8 cellular contexts compared by ENCODE assay signal in the genomic region with DNA sequence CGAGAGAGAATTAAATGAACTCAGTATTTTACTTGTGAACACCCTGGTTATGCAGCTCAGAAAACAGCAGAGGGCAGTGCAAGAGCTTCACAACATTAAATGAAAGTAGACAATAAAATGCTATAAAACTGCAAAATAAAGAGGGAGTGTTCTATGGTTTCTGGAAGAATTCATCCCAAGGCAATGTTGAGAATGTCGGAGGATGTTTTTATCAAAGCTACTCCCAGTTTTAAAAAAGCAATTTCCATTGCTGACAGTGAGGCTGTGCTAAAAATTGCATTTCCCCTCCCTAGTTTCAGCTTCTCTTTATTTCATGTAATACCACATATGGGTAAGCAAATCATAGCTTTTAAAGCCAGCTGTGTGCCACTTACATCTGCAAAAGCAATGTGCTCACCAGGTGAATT.
DNase-seq lines count a peak whose midpoint lies in the region; ATAC-seq and TF ChIP-seq lines count a peak whose summit lies in the region.

No MANE protein-coding gene starts in this region.

- H3K4me1 Mint-ChIP-seq in GM23338: peaks cover 9% of the 10 kb centered on the region; the same call in 2 of the 3 replicates

- TF ChIP-seq CTCF in GM23338 (conservative IDR thresholded peaks at IDR 0.05; ENCODE audit: low read depth in 2 of 2): peak; percentile 59 to 68

- H3K27me3 Mint-ChIP-seq in GM23338 (ENCODE audit: insufficient read depth, low read depth, poor library complexity): no peaks in the 10 kb centered on the region

- H3K27ac Mint-ChIP-seq in GM23338: no peak overlapping the region

- H3K4me2 ChIP-seq in GM23338: no peak overlapping the region

- H3K4me3 ChIP-seq in GM23338: no peak overlapping the region

- no peak overlapping the region for H3K27ac ChIP-seq in GM23338 (ENCODE audit: low read depth)

- ATAC-seq in GM23338: no peak

- no peaks in the 10 kb centered on the region for H3K36me3 ChIP-seq in GM23338 (ENCODE audit: insufficient read depth)

- no peaks in the 10 kb centered on the region for H3F3A ChIP-seq in GM23338 (replicated peaks; ENCODE audit: low read depth)

- no peaks in the 10 kb centered on the region for H3K9me3 Mint-ChIP-seq in GM23338

- no peak overlapping the region for H3K4me3 Mint-ChIP-seq in GM23338

- no peaks in the 10 kb centered on the region for H3K9me2 ChIP-seq in GM23338 (ENCODE audit: insufficient read depth)

- no peak overlapping the region for H2AFZ ChIP-seq in GM23338

- H3K27me3 ChIP-seq in GM23338 (ENCODE audit: insufficient read depth): no peaks in the 10 kb centered on the region

- H3K79me2 ChIP-seq in GM23338 (replicated peaks; ENCODE audit: insufficient read depth): no peaks in the 10 kb centered on the region

- H3K4me1 ChIP-seq in GM23338 (ENCODE audit: insufficient read depth): peaks cover 8% of the 10 kb centered on the region; the same call in 1 of the 2 replicates

- H4K20me1 ChIP-seq in GM23338 (replicated peaks; ENCODE audit: insufficient read depth): no peaks in the 10 kb centered on the region

- H3K36me3 Mint-ChIP-seq in GM23338 (ENCODE audit: low read depth): no peaks in the 10 kb centered on the region

- peak; percentile 48 for DNase-seq in AG08395 (ENCODE audit: low spot score)
- DNase-seq in GM23338 (ENCODE audit: low spot score): peak; percentile 63
- DNase-seq in SW 1271 (lab: John Stamatoyannopoulos, UW): peak; percentile 11 to 51
- peak; percentile 16 for DNase-seq in iPS DF 4.7 (ENCODE audit: extremely low read depth, low spot score)
- no peak for DNase-seq in activated T-cell treated with anti-CD3 and anti-CD28 coated beads, Interleukin-2, amount 50 U/mL, for 1 hour
- DNase-seq in NCI-H524 treated with DMSO at 0.1 percent for 48 hours (lab: John Stamatoyannopoulos, UW): no peak
- no peak for DNase-seq in NK-92 treated with Interleukin-12 subunit alpha and Interleukin-12 subunit beta, amount 100 ng/mL, for 24 hours (lab: John Stamatoyannopoulos, UW)
- DNase-seq in activated CD4-positive, CD25-positive, alpha-beta regulatory T cell (lab: John Stamatoyannopoulos, UW): no peak

TF ChIP-seq in GM23338, 12 proteins besides CTCF, POLR2A, EP300 and RAD21:
- TF ChIP-seq POLR2AphosphoS5 (IDR thresholded peaks at IDR 0.05; ENCODE audit: low read depth) (no peak), EZH2 (IDR thresholded peaks at IDR 0.05; ENCODE audit: low read depth, unreplicated experiment) (no peak), EZH2phosphoT487 (IDR thresholded peaks at IDR 0.05; ENCODE audit: unreplicated experiment) (no peak), ZNF114 (CRISPR knock-in tag; IDR thresholded peaks at IDR 0.05) (no peak), ZNF331 (CRISPR knock-in tag; IDR thresholded peaks at IDR 0.05; ENCODE audit: low read depth) (no peak), JUNB (IDR thresholded peaks at IDR 0.05; ENCODE audit: unreplicated experiment) (no peak), STAT1 (IDR thresholded peaks at IDR 0.05; ENCODE audit: unreplicated experiment) (no peak), CREB1 (CRISPR knock-in tag; IDR thresholded peaks at IDR 0.05; ENCODE audit: low read depth) (no peak), NANOG (IDR thresholded peaks at IDR 0.05; ENCODE audit: borderline replicate concordance) (no peak)
- TF ChIP-seq, protein P1, sequence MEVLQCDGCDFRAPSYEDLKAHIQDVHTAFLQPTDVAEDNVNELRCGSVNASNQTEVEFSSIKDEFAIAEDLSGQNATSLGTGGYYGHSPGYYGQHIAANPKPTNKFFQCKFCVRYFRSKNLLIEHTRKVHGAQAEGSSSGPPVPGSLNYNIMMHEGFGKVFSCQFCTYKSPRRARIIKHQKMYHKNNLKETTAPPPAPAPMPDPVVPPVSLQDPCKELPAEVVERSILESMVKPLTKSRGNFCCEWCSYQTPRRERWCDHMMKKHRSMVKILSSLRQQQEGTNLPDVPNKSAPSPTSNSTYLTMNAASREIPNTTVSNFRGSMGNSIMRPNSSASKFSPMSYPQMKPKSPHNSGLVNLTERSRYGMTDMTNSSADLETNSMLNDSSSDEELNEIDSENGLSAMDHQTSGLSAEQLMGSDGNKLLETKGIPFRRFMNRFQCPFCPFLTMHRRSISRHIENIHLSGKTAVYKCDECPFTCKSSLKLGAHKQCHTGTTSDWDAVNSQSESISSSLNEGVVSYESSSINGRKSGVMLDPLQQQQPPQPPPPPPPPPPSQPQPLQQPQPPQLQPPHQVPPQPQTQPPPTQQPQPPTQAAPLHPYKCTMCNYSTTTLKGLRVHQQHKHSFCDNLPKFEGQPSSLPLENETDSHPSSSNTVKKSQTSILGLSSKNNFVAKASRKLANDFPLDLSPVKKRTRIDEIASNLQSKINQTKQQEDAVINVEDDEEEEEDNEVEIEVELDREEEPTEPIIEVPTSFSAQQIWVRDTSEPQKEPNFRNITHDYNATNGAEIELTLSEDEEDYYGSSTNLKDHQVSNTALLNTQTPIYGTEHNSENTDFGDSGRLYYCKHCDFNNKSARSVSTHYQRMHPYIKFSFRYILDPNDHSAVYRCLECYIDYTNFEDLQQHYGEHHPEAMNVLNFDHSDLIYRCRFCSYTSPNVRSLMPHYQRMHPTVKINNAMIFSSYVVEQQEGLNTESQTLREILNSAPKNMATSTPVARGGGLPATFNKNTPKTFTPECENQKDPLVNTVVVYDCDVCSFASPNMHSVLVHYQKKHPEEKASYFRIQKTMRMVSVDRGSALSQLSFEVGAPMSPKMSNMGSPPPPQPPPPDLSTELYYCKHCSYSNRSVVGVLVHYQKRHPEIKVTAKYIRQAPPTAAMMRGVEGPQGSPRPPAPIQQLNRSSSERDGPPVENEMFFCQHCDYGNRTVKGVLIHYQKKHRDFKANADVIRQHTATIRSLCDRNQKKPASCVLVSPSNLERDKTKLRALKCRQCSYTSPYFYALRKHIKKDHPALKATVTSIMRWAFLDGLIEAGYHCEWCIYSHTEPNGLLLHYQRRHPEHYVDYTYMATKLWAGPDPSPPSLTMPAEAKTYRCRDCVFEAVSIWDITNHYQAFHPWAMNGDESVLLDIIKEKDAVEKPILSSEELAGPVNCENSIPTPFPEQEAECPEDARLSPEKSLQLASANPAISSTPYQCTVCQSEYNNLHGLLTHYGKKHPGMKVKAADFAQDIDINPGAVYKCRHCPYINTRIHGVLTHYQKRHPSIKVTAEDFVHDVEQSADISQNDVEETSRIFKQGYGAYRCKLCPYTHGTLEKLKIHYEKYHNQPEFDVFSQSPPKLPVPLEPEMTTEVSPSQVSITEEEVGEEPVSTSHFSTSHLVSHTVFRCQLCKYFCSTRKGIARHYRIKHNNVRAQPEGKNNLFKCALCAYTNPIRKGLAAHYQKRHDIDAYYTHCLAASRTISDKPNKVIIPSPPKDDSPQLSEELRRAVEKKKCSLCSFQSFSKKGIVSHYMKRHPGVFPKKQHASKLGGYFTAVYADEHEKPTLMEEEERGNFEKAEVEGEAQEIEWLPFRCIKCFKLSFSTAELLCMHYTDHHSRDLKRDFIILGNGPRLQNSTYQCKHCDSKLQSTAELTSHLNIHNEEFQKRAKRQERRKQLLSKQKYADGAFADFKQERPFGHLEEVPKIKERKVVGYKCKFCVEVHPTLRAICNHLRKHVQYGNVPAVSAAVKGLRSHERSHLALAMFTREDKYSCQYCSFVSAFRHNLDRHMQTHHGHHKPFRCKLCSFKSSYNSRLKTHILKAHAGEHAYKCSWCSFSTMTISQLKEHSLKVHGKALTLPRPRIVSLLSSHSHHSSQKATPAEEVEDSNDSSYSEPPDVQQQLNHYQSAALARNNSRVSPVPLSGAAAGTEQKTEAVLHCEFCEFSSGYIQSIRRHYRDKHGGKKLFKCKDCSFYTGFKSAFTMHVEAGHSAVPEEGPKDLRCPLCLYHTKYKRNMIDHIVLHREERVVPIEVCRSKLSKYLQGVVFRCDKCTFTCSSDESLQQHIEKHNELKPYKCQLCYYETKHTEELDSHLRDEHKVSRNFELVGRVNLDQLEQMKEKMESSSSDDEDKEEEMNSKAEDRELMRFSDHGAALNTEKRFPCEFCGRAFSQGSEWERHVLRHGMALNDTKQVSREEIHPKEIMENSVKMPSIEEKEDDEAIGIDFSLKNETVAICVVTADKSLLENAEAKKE (CRISPR knock-in tag; IDR thresholded peaks at IDR 0.05): no peak
- TF ChIP-seq, protein P2, sequence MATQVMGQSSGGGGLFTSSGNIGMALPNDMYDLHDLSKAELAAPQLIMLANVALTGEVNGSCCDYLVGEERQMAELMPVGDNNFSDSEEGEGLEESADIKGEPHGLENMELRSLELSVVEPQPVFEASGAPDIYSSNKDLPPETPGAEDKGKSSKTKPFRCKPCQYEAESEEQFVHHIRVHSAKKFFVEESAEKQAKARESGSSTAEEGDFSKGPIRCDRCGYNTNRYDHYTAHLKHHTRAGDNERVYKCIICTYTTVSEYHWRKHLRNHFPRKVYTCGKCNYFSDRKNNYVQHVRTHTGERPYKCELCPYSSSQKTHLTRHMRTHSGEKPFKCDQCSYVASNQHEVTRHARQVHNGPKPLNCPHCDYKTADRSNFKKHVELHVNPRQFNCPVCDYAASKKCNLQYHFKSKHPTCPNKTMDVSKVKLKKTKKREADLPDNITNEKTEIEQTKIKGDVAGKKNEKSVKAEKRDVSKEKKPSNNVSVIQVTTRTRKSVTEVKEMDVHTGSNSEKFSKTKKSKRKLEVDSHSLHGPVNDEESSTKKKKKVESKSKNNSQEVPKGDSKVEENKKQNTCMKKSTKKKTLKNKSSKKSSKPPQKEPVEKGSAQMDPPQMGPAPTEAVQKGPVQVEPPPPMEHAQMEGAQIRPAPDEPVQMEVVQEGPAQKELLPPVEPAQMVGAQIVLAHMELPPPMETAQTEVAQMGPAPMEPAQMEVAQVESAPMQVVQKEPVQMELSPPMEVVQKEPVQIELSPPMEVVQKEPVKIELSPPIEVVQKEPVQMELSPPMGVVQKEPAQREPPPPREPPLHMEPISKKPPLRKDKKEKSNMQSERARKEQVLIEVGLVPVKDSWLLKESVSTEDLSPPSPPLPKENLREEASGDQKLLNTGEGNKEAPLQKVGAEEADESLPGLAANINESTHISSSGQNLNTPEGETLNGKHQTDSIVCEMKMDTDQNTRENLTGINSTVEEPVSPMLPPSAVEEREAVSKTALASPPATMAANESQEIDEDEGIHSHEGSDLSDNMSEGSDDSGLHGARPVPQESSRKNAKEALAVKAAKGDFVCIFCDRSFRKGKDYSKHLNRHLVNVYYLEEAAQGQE (IDR thresholded peaks at IDR 0.05; ENCODE audit: unreplicated experiment): no peak
- TF ChIP-seq, protein P3, sequence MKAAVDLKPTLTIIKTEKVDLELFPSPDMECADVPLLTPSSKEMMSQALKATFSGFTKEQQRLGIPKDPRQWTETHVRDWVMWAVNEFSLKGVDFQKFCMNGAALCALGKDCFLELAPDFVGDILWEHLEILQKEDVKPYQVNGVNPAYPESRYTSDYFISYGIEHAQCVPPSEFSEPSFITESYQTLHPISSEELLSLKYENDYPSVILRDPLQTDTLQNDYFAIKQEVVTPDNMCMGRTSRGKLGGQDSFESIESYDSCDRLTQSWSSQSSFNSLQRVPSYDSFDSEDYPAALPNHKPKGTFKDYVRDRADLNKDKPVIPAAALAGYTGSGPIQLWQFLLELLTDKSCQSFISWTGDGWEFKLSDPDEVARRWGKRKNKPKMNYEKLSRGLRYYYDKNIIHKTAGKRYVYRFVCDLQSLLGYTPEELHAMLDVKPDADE (IDR thresholded peaks at IDR 0.05): no peak

Comparison
In these comparisons a context has a peak if more than half of its experiments do, and no peak if none do; other contexts are left out.
1. DNase-seq: peak in AG08395 (single experiment), GM23338 (single experiment), SW 1271 (2 of 2) and iPS DF 4.7 (single experiment); none in activated T-cell treated with anti-CD3 and anti-CD28 coated beads, Interleukin-2, amount 50 U/mL, for 1 hour (single experiment), NCI-H524 treated with DMSO at 0.1 percent for 48 hours (single experiment), NK-92 treated with Interleukin-12 subunit alpha and Interleukin-12 subunit beta, amount 100 ng/mL, for 24 hours (single experiment) and activated CD4-positive, CD25-positive, alpha-beta regulatory T cell (0 of 4).